In the genomic region with DNA sequence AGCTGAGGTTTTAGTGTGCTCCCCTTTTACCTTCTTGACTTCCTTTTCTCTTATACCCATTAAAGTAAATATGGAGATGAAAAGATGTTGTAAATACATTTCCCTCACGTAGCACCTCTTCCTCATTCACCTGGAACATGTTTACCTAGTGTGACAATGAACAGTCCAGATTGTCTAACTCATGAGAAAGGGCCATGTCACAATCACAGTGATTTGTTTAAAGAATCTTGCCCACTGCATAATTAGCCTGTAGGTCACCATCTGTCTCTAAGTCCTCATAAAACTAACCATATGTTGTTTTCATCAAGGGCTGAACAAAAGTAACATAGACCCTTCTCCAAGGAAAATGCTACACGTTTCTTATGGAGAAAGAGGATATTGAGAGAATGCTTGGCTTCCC, we compare ENCODE assay signal across 18 cellular contexts.
DNase-seq lines count a peak whose midpoint lies in the region; ATAC-seq and TF ChIP-seq lines count a peak whose summit lies in the region.
"Had no signal": no experiment of that assay in that cellular context is flagged by ENCODE, and none has a peak within 500 bp of the region (broad histone marks: within the 10 kb centered on the region; RNA-seq: fewer than 3 reads in every experiment).

No MANE protein-coding gene starts in this region.

- peak overlapping the region; percentile 46 for H3K27ac Mint-ChIP-seq in osteocyte (ENCODE audit: unreplicated experiment)
- H3K27ac Mint-ChIP-seq: activated T-helper 1 cell treated with anti-CD3 and anti-CD28 coated beads, Interleukin-12 subunit alpha, Interleukin-12 subunit beta, Interleukin-2, Interleukin-4 antibody, amounts not matched to agents 30 ng/mL and 10 ng/mL and 1 ng/mL, durations not matched to agents 14 hours and 24 hours and 36 hours; CD14-positive monocyte; neural progenitor cell; T-helper 1 cell treated with Interleukin-12 subunit alpha and Interleukin-12 subunit beta and Interleukin-4 antibody, amounts not matched to agents 30 μg/mL and 1 μg/mL, for 36 hours had no signal

- H3K36me3 Mint-ChIP-seq in osteocyte (ENCODE audit: unreplicated experiment), result peaks cover 8% of the 10 kb centered on the region
- H3K36me3 Mint-ChIP-seq: CD14-positive monocyte had no signal

- no peak for ATAC-seq in HG03439 (IDR thresholded peaks at IDR 0.05; ENCODE audit: unreplicated experiment)
- ATAC-seq in GM21423 (IDR thresholded peaks at IDR 0.05; ENCODE audit: unreplicated experiment), result no peak
- no peak for ATAC-seq in HG03571 (IDR thresholded peaks at IDR 0.05; ENCODE audit: unreplicated experiment)

- DNase-seq in NCI-H345 (lab: John Stamatoyannopoulos, UW) (peak; percentile 9), NCI-H345 treated with DMSO at 0.1 percent for 48 hours (lab: John Stamatoyannopoulos, UW; ENCODE audit: unreplicated experiment) (no peak), NCI-H2081 treated with DMSO at 0.1 percent for 48 hours (lab: John Stamatoyannopoulos, UW) (peak; percentile 12), cerebellar cortex (ENCODE audit: low spot score) (peak; percentile 93), osteocyte (ENCODE audit: extremely low spot score, unreplicated experiment) (no peak)
- DNase-seq: EL, hippocampal formation, kidney, NCI-H146, retina, SHP77 treated with DMSO at 0.1 percent for 48 hours had no signal

- no peaks in the 10 kb centered on the region for H3K27me3 Mint-ChIP-seq in osteocyte (ENCODE audit: unreplicated experiment)

- peaks cover 77% of the 10 kb centered on the region for H3K4me1 Mint-ChIP-seq in osteocyte (ENCODE audit: unreplicated experiment)

- no peak for TF ChIP-seq CTCF in osteocyte (IDR thresholded peaks at IDR 0.05)

- H3K9me3 Mint-ChIP-seq in osteocyte (ENCODE audit: unreplicated experiment), result no peaks in the 10 kb centered on the region
- H3K9me3 Mint-ChIP-seq: activated T-helper 1 cell treated with anti-CD3 and anti-CD28 coated beads, Interleukin-12 subunit alpha, Interleukin-12 subunit beta, Interleukin-2, Interleukin-4 antibody, amounts not matched to agents 30 ng/mL and 10 ng/mL and 1 ng/mL, durations not matched to agents 14 hours and 24 hours and 36 hours; CD14-positive monocyte; neural progenitor cell; T-helper 1 cell treated with Interleukin-12 subunit alpha and Interleukin-12 subunit beta and Interleukin-4 antibody, amounts not matched to agents 30 μg/mL and 1 μg/mL, for 36 hours had no signal

- H3K4me3 Mint-ChIP-seq in osteocyte (ENCODE audit: unreplicated experiment), result no peak overlapping the region
- H3K4me3 Mint-ChIP-seq: activated T-helper 1 cell treated with anti-CD3 and anti-CD28 coated beads, Interleukin-12 subunit alpha, Interleukin-12 subunit beta, Interleukin-2, Interleukin-4 antibody, amounts not matched to agents 30 ng/mL and 10 ng/mL and 1 ng/mL, durations not matched to agents 14 hours and 24 hours and 36 hours; CD14-positive monocyte; neural progenitor cell; T-helper 1 cell treated with Interleukin-12 subunit alpha and Interleukin-12 subunit beta and Interleukin-4 antibody, amounts not matched to agents 30 μg/mL and 1 μg/mL, for 36 hours had no signal

Comparison
In these comparisons a context has a peak if more than half of its experiments do, and no peak if none do; other contexts are left out.
1. DNase-seq: peak in NCI-H345 (single experiment), NCI-H2081 treated with DMSO at 0.1 percent for 48 hours (single experiment) and cerebellar cortex (single experiment); none in NCI-H345 treated with DMSO at 0.1 percent for 48 hours (single experiment) and osteocyte (single experiment).